In the genomic region with DNA sequence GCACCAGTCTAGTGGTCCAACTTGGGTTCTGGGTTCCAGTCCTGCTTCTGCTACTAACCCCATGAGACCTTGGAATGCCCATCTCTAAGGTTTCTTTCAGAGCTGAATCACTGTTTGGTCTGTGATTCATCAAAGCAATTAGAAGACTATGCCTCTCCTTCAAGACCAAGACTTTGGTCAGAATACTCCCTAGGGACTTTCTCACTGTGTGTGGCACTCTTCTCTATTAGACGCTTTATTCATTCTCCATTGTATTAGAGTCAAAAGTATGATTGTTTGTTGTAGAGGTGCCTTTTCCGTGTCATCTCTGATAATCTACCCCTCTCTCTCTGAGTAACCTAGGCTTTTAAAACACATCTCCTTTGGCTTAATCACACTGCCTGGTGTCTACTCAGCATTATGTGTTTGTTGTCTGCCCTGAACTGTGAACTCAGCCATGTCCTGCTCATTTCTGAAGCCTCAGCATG, we compare ENCODE assay signal across 12 cellular contexts.
DNase-seq lines count a peak whose midpoint lies in the region; ATAC-seq and TF ChIP-seq lines count a peak whose summit lies in the region.
"Had no signal": no experiment of that assay in that cellular context is flagged by ENCODE, and none has a peak within 500 bp of the region (broad histone marks: within the 10 kb centered on the region; RNA-seq: fewer than 3 reads in every experiment).

No MANE protein-coding gene starts in this region.

- peak overlapping the region; percentile 50 for H3K4me2 ChIP-seq in PC-3 (ENCODE audit: low read length)

- H3K9me3 ChIP-seq in PC-3 (ENCODE audit: low read length): no peaks in the 10 kb centered on the region

- no peak for TF ChIP-seq CTCF in PC-3 (conservative IDR thresholded peaks at IDR 0.05; ENCODE audit: low read depth, low read length)

- intact Hi-C loops in PC-3 (cut with micrococcal nuclease) (loop anchor here (1.0 kb wide), 1 partner anchor 22 kb away; no protein-coding TSS in a partner anchor), posterior vena cava (cut with DNase I) (no loop called here)

- H3K9ac ChIP-seq in PC-3 (ENCODE audit: low read length): peak overlapping the region; percentile 17; the same call in 1 of the 2 replicates

- no peaks in the 10 kb centered on the region for H3K36me3 ChIP-seq in PC-3 (ENCODE audit: low read depth, low read length)

- peak; percentile 88 for DNase-seq in ELR (ENCODE audit: low read depth)
- DNase-seq in PC-3: peak; percentile 92
- DNase-seq in epithelial cell of prostate (ENCODE audit: low read depth, low spot score): peak; percentile 33
- DNase-seq in skeletal muscle cell (ENCODE audit: low read depth): peak; percentile 57
- no peak for DNase-seq in posterior vena cava (ENCODE audit: low spot score)
- DNase-seq in COLO668 (lab: John Stamatoyannopoulos, UW; ENCODE audit: unreplicated experiment): no peak
- DNase-seq in KBM-7: no peak
- DNase-seq in DMS153 treated with DMSO at 0.1 percent for 48 hours (lab: John Stamatoyannopoulos, UW; ENCODE audit: unreplicated experiment): no peak
- DNase-seq: DND-41; NCI-H524; stimulated activated naive CD4-positive, alpha-beta T cell had no signal

- H3K79me2 ChIP-seq in PC-3 (ENCODE audit: low read length): peaks cover 19% of the 10 kb centered on the region; the same call in 1 of the 2 replicates

- peaks cover 5% of the 10 kb centered on the region for H3F3A ChIP-seq in PC-3 (ENCODE audit: low read length, unreplicated experiment)

- H3K4me1 ChIP-seq in PC-3 (ENCODE audit: insufficient read depth, low read length): peaks cover 34% of the 10 kb centered on the region

- POLR2A ChIA-PET in PC-3 (lab: Charles Lee; ENCODE audit: unreplicated experiment): interaction anchor here (0.5 kb wide), 1 partner anchor 1105 kb away, joined by 4 read pairs; a partner anchor contains a TSS

- peak; percentile 93 for ATAC-seq in PC-3

- peak overlapping the region; percentile 85 for H3K27ac ChIP-seq in PC-3 (ENCODE audit: low read length)
- peak overlapping the region; percentile 14 for H3K27ac ChIP-seq in epithelial cell of prostate

- no peaks in the 10 kb centered on the region for H3K9me2 ChIP-seq in PC-3 (replicated peaks; ENCODE audit: low read length)

- no peaks in the 10 kb centered on the region for H3K27me3 ChIP-seq in PC-3 (ENCODE audit: low read length)

- in situ Hi-C loops in KBM-7 (cut with MboI; ENCODE audit: low pct_unique_long_range_greater_than_20kb, low sequenced_read_pairs): no loop called here

- no TSS peak for BruUV-seq in PC-3 (replicated peaks; lab: Mats Ljungman, UMichigan)

- H3K4me3 ChIP-seq in PC-3 (ENCODE audit: low read length) (0 out of 2 replicates have a peak overlapping the region, but pooled peaks have one; percentile 2), skeletal muscle cell (ENCODE audit: low read depth, low read length) (no peak overlapping the region)
- H3K4me3 ChIP-seq: skin epidermis had no signal

- H4K20me1 ChIP-seq in PC-3 (ENCODE audit: low read length): no peaks in the 10 kb centered on the region

- CTCF ChIA-PET in PC-3 (lab: Charles Lee): interaction anchor here (0.9 kb wide), 1 partner anchor 61 kb away, joined by 3 read pairs; no protein-coding TSS in a partner anchor

- no peak overlapping the region for H2AFZ ChIP-seq in PC-3 (ENCODE audit: low read length)

Comparison
In these comparisons a context has a peak if more than half of its experiments do, and no peak if none do; other contexts are left out.
1. DNase-seq: peak in ELR (single experiment), PC-3 (single experiment), epithelial cell of prostate (single experiment) and skeletal muscle cell (single experiment); none in posterior vena cava (single experiment), COLO668 (single experiment), KBM-7 (single experiment) and DMS153 treated with DMSO at 0.1 percent for 48 hours (single experiment).